ENCODE assay signal across 1 cellular context in the genomic region with DNA sequence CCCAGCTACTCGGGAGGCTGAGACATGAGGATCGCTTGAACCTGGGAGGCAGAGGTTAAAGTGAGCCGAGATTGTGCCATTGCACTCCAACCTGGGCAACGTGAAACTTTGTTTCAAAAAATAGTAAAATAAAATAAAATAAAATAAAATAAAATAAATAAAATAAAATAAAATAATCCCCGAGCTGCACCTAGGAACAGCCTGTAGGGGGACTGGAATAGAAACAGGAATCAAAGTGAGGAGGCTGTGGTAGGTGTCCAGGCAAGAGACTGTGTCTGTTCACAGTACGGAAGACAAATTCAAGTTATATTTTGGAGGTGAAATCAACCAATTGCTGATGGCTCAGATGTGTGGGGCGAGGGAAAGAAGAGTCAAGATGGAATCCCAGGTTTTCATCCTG.
TF ChIP-seq lines count a peak whose summit lies in the region.

No MANE protein-coding gene starts in this region.

TF ChIP-seq in IMR-90, 13 proteins besides CTCF, POLR2A, EP300 and RAD21 (continued from another document):
- TF ChIP-seq USF2 (IDR thresholded peaks at IDR 0.05; ENCODE audit: low read depth, low read length) (no peak), SMC3 (IDR thresholded peaks at IDR 0.05; ENCODE audit: low read depth, low read length) (no peak), FOS (IDR thresholded peaks at IDR 0.05; ENCODE audit: low read depth, low read length) (no peak), ELK1 (IDR thresholded peaks at IDR 0.05; ENCODE audit: borderline replicate concordance, low read depth, low read length) (no peak), RCOR1 (IDR thresholded peaks at IDR 0.05; ENCODE audit: insufficient replicate concordance, low read length) (no peak), MAZ (IDR thresholded peaks at IDR 0.05; ENCODE audit: borderline replicate concordance, low read depth, low read length) (no peak), BHLHE40 (IDR thresholded peaks at IDR 0.05; ENCODE audit: low read depth, low read length) (no peak), RFX5 (IDR thresholded peaks at IDR 0.05; ENCODE audit: low read depth, low read length) (no peak), MXI1 (IDR thresholded peaks at IDR 0.05; ENCODE audit: borderline replicate concordance, low read depth, low read length) (no peak), MAFK (IDR thresholded peaks at IDR 0.05; ENCODE audit: low read depth, low read length) (no peak), NFE2L2 (IDR thresholded peaks at IDR 0.05; ENCODE audit: low read depth, low read length) (no peak)
TF ChIP-seq in IMR-90: peak in this region for 0.
